Comparison of ENCODE assay signal across 24 cellular contexts in the genomic region with DNA sequence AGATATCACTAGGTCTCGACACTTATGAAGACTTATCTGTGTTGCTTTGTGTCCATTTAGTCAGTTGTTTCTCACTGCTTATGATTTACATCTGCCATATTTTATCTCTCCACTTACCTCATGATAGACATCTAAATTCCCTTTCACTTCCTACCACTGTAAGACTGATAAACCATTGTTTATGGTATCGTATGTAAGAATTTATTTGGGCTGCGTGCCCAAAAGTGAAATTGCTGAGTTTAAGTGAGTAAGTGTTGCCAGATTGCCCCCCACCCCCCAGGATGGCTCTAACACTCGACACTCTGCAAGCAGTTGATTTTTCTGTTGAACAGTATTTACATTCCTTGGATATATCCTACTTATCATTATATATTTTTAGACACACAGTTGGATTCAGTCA.
"Had no signal": no experiment of that assay in that cellular context is flagged by ENCODE, and none has a peak within 500 bp of the region (broad histone marks: within the 10 kb centered on the region; RNA-seq: fewer than 3 reads in every experiment).

No MANE protein-coding gene starts in this region.

- H3K4me3 ChIP-seq: ascending aorta, esophagus squamous epithelium, gastroesophageal sphincter, hepatocyte, ovary, right lobe of liver, thoracic aorta, uterus had no signal

- H3K36me3 ChIP-seq: ovary, uterus had no signal

- H3K9me3 ChIP-seq: ascending aorta, esophagus squamous epithelium, gastroesophageal sphincter, ovary, right lobe of liver, thoracic aorta, uterus had no signal

- ATAC-seq: activated CD8-positive, alpha-beta memory T cell treated with anti-CD3 and anti-CD28 coated beads, Interleukin-2, amount 10 ng/mL, durations not matched to agents 7 days and 5 days; gastroesophageal sphincter; left colon; naive thymus-derived CD4-positive, alpha-beta T cell; right lobe of liver; T-helper 17 cell had no signal

- H3K27ac ChIP-seq: ascending aorta, epithelial cell of prostate, esophagus squamous epithelium, gastroesophageal sphincter, hepatocyte, ovary, right lobe of liver, thoracic aorta, uterus, WERI-Rb-1 had no signal

- DNase-seq: activated CD4-positive, alpha-beta memory T cell treated with anti-CD3 and anti-CD28 coated beads, Interleukin-2, amount 10 ng/mL, durations not matched to agents 7 days and 5 days; activated CD4-positive, alpha-beta T cell treated with anti-CD3 and anti-CD28 coated beads, Interleukin-2, amount 10 ng/mL, durations not matched to agents 7 days and 5 days; activated CD4-positive, CD25-positive, alpha-beta regulatory T cell treated with anti-CD3 and anti-CD28 coated beads, Interleukin-2, amount 50 U/mL, for 72 hours; activated CD8-positive, alpha-beta memory T cell treated with anti-CD3 and anti-CD28 coated beads, Interleukin-2, amount 10 ng/mL, durations not matched to agents 7 days and 5 days; activated naive CD4-positive, alpha-beta T cell; activated T-cell treated with anti-CD3 and anti-CD28 coated beads, Interleukin-2, amount 50 U/mL, for 48 hours; effector CD4-positive, alpha-beta T cell; esophagus squamous epithelium; kidney; left colon; midbrain; naive thymus-derived CD4-positive, alpha-beta T cell; ovary; right lobe of liver; stimulated activated CD4-positive, alpha-beta T cell treated with anti-CD3 and anti-CD28 coated beads, Interleukin-2, amount 100 ng/mL, for 48 hours; T-helper 17 cell; T1000; uterus; WERI-Rb-1 had no signal

- H3K27me3 ChIP-seq: ascending aorta, esophagus squamous epithelium, gastroesophageal sphincter, hepatocyte, ovary, right lobe of liver, uterus had no signal
